ENCODE assay signal across 1 cellular context in the genomic region with DNA sequence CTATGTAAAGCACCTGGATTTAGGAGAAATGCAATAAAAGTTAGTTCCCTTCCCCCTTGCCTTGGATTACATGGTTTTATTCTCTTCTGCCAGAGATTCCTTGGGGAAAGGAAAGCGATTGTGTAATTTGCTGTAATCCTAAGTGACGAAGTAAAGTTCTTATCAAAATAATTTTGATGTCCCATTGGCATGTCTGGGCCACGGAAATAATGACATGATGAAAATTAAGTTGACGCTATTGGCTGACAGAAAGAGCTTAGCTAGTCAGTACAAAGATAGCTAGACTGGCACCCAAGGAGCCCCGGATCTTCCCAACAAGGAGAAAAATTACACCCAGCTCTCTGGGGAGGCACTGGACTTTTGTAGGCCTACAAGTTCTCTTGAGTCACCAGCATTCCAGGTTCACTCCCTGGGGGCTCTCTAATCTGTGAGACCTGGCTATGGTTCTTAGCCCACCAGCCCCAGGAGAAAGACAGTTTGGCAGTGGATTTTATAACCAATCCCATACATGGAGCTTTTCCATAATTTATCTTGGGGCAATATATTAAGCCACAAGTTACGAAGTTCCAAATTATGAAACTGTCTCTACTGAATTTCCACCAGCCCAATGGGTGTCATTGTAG.
TF ChIP-seq lines count a peak whose summit lies in the region.

No MANE protein-coding gene starts in this region.

TF ChIP-seq in HepG2, 621 proteins besides CTCF, POLR2A, EP300 and RAD21 (continued from another document):
- TF ChIP-seq, protein P1, sequence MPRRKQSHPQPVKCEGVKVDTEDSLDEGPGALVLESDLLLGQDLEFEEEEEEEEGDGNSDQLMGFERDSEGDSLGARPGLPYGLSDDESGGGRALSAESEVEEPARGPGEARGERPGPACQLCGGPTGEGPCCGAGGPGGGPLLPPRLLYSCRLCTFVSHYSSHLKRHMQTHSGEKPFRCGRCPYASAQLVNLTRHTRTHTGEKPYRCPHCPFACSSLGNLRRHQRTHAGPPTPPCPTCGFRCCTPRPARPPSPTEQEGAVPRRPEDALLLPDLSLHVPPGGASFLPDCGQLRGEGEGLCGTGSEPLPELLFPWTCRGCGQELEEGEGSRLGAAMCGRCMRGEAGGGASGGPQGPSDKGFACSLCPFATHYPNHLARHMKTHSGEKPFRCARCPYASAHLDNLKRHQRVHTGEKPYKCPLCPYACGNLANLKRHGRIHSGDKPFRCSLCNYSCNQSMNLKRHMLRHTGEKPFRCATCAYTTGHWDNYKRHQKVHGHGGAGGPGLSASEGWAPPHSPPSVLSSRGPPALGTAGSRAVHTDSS (CRISPR knock-in tag; conservative IDR thresholded peaks at IDR 0.05) = no peak
- TF ChIP-seq ZNF557 (CRISPR knock-in tag; IDR thresholded peaks at IDR 0.05) = no peak
- TF ChIP-seq, protein P2, sequence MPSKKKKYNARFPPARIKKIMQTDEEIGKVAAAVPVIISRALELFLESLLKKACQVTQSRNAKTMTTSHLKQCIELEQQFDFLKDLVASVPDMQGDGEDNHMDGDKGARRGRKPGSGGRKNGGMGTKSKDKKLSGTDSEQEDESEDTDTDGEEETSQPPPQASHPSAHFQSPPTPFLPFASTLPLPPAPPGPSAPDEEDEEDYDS (CRISPR knock-in tag; IDR thresholded peaks at IDR 0.05) = 0 out of 2 replicates have a peak, but pooled peaks have one; percentile 2
- TF ChIP-seq, protein P3, sequence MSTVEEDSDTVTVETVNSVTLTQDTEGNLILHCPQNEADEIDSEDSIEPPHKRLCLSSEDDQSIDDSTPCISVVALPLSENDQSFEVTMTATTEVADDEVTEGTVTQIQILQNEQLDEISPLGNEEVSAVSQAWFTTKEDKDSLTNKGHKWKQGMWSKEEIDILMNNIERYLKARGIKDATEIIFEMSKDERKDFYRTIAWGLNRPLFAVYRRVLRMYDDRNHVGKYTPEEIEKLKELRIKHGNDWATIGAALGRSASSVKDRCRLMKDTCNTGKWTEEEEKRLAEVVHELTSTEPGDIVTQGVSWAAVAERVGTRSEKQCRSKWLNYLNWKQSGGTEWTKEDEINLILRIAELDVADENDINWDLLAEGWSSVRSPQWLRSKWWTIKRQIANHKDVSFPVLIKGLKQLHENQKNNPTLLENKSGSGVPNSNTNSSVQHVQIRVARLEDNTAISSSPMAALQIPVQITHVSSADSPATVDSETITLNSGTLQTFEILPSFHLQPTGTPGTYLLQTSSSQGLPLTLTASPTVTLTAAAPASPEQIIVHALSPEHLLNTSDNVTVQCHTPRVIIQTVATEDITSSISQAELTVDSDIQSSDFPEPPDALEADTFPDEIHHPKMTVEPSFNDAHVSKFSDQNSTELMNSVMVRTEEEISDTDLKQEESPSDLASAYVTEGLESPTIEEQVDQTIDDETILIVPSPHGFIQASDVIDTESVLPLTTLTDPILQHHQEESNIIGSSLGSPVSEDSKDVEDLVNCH (CRISPR knock-in tag; IDR thresholded peaks at IDR 0.05) = no peak
- TF ChIP-seq CHCHD3 (CRISPR knock-in tag; IDR thresholded peaks at IDR 0.05) = no peak
- TF ChIP-seq MEIS1 (CRISPR knock-in tag; IDR thresholded peaks at IDR 0.05; ENCODE audit: borderline replicate concordance) = no peak
- no peak for TF ChIP-seq RFXAP (CRISPR knock-in tag; IDR thresholded peaks at IDR 0.05; ENCODE audit: borderline replicate concordance)
- no peak for TF ChIP-seq PHF20 (CRISPR knock-in tag; IDR thresholded peaks at IDR 0.05)
- TF ChIP-seq, protein P4, sequence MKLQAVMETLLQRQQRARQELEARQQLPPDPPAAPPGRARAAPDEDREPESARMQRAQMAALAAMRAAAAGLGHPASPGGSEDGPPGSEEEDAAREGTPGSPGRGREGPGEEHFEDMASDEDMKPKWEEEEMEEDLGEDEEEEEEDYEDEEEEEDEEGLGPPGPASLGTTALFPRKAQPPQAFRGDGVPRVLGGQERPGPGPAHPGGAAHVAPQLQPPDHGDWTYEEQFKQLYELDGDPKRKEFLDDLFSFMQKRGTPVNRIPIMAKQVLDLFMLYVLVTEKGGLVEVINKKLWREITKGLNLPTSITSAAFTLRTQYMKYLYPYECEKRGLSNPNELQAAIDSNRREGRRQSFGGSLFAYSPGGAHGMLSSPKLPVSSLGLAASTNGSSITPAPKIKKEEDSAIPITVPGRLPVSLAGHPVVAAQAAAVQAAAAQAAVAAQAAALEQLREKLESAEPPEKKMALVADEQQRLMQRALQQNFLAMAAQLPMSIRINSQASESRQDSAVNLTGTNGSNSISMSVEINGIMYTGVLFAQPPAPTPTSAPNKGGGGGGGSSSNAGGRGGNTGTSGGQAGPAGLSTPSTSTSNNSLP (IDR thresholded peaks at IDR 0.05; ENCODE audit: low read depth, low read length) = no peak
- TF ChIP-seq, protein P5, sequence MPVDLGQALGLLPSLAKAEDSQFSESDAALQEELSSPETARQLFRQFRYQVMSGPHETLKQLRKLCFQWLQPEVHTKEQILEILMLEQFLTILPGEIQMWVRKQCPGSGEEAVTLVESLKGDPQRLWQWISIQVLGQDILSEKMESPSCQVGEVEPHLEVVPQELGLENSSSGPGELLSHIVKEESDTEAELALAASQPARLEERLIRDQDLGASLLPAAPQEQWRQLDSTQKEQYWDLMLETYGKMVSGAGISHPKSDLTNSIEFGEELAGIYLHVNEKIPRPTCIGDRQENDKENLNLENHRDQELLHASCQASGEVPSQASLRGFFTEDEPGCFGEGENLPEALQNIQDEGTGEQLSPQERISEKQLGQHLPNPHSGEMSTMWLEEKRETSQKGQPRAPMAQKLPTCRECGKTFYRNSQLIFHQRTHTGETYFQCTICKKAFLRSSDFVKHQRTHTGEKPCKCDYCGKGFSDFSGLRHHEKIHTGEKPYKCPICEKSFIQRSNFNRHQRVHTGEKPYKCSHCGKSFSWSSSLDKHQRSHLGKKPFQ (CRISPR knock-in tag; IDR thresholded peaks at IDR 0.05; ENCODE audit: insufficient replicate concordance) = no peak
- TF ChIP-seq ZNF350 (CRISPR knock-in tag; IDR thresholded peaks at IDR 0.05; ENCODE audit: borderline replicate concordance, low read depth) = no peak
- TF ChIP-seq REPIN1 (CRISPR knock-in tag; IDR thresholded peaks at IDR 0.05; ENCODE audit: borderline replicate concordance, low read depth) = no peak
- no peak for TF ChIP-seq CENPX (CRISPR knock-in tag; IDR thresholded peaks at IDR 0.05)
- peak; percentile 8; the same call in 1 of the 2 replicates for TF ChIP-seq ZNF34 (CRISPR knock-in tag; IDR thresholded peaks at IDR 0.05; ENCODE audit: borderline replicate concordance)
- TF ChIP-seq TCF7L2 (IDR thresholded peaks at IDR 0.05; ENCODE audit: low read depth, low read length) = no peak
- TF ChIP-seq, protein P6, sequence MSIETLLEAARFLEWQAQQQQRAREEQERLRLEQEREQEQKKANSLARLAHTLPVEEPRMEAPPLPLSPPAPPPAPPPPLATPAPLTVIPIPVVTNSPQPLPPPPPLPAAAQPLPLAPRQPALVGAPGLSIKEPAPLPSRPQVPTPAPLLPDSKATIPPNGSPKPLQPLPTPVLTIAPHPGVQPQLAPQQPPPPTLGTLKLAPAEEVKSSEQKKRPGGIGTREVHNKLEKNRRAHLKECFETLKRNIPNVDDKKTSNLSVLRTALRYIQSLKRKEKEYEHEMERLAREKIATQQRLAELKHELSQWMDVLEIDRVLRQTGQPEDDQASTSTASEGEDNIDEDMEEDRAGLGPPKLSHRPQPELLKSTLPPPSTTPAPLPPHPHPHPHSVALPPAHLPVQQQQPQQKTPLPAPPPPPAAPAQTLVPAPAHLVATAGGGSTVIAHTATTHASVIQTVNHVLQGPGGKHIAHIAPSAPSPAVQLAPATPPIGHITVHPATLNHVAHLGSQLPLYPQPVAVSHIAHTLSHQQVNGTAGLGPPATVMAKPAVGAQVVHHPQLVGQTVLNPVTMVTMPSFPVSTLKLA (IDR thresholded peaks at IDR 0.05) = no peak
- no peak for TF ChIP-seq KLF6 (CRISPR knock-in tag; IDR thresholded peaks at IDR 0.05)
- TF ChIP-seq XRCC5 (optimal IDR thresholded peaks at IDR 0.05; ENCODE audit: low read length) = no peak
- TF ChIP-seq ZNF589 (CRISPR knock-in tag; conservative IDR thresholded peaks at IDR 0.05) = no peak
- TF ChIP-seq ZNF709 (CRISPR knock-in tag; IDR thresholded peaks at IDR 0.05) = no peak
- no peak for TF ChIP-seq SOX6 (IDR thresholded peaks at IDR 0.05)
- TF ChIP-seq SOX6 (CRISPR knock-in tag; IDR thresholded peaks at IDR 0.05) = no peak
- 0 out of 2 replicates have a peak, but pooled peaks have one; percentile 16 for TF ChIP-seq NFYB (CRISPR knock-in tag; IDR thresholded peaks at IDR 0.05)
